Comparison of ENCODE assay signal across 1 cellular context in genomic region chr6:99425647-99426453, GRCh38.
TF ChIP-seq lines count a peak whose summit lies in the region.

No MANE protein-coding gene starts in this region.

TF ChIP-seq in HEK293, 187 proteins besides CTCF, POLR2A, EP300 and RAD21 (continued from another document and continues in another):
- TF ChIP-seq, protein P1, sequence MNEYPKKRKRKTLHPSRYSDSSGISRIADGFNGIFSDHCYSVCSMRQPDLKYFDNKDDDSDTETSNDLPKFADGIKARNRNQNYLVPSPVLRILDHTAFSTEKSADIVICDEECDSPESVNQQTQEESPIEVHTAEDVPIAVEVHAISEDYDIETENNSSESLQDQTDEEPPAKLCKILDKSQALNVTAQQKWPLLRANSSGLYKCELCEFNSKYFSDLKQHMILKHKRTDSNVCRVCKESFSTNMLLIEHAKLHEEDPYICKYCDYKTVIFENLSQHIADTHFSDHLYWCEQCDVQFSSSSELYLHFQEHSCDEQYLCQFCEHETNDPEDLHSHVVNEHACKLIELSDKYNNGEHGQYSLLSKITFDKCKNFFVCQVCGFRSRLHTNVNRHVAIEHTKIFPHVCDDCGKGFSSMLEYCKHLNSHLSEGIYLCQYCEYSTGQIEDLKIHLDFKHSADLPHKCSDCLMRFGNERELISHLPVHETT (tag by site-specific recombination; IDR thresholded peaks at IDR 0.05): peak; percentile 23
- TF ChIP-seq ZNF561 (tag by site-specific recombination; IDR thresholded peaks at IDR 0.05; ENCODE audit: borderline replicate concordance): peak; percentile 53; the same call in 1 of the 2 replicates
- peak; percentile 93 for TF ChIP-seq PRDM10 (tag by site-specific recombination; IDR thresholded peaks at IDR 0.05)
- TF ChIP-seq ZNF23 (tag by site-specific recombination; IDR thresholded peaks at IDR 0.05; ENCODE audit: borderline replicate concordance): no peak
- no peak for TF ChIP-seq ZFP37 (tag by site-specific recombination; IDR thresholded peaks at IDR 0.05)
- TF ChIP-seq ZNF366 (tag by site-specific recombination; conservative IDR thresholded peaks at IDR 0.05): peak; percentile 53; the same call in 1 of the 2 replicates
- TF ChIP-seq ZNF341 (tag by site-specific recombination; IDR thresholded peaks at IDR 0.05; ENCODE audit: low read depth): peak; percentile 69; the same call in 1 of the 2 replicates
- TF ChIP-seq ZBTB20 (tag by site-specific recombination; IDR thresholded peaks at IDR 0.05): peak; percentile 78; the same call in 1 of the 2 replicates
- no peak for TF ChIP-seq ZNF311 (tag by site-specific recombination; IDR thresholded peaks at IDR 0.05; ENCODE audit: borderline replicate concordance)
- TF ChIP-seq ZSCAN18 (tag by site-specific recombination; IDR thresholded peaks at IDR 0.05): no peak
- no peak for TF ChIP-seq ZNF157 (tag by site-specific recombination; IDR thresholded peaks at IDR 0.05)
- TF ChIP-seq BCL11B (tag by site-specific recombination; IDR thresholded peaks at IDR 0.05; ENCODE audit: low read depth): peak; percentile 21; the same call in 1 of the 2 replicates
- peak; percentile 25; the same call in 1 of the 2 replicates for TF ChIP-seq ZNF660 (tag by site-specific recombination; IDR thresholded peaks at IDR 0.05)
- TF ChIP-seq PATZ1 (tag by site-specific recombination; IDR thresholded peaks at IDR 0.05): 0 out of 2 replicates have a peak, but pooled peaks have one; percentile 10
- TF ChIP-seq ZNF394 (tag by site-specific recombination; IDR thresholded peaks at IDR 0.05; ENCODE audit: borderline replicate concordance): 0 out of 2 replicates have a peak, but pooled peaks have one; percentile 46
- TF ChIP-seq ZNF114 (tag by site-specific recombination; IDR thresholded peaks at IDR 0.05): no peak
- TF ChIP-seq ZNF677 (tag by site-specific recombination; IDR thresholded peaks at IDR 0.05): no peak
- 0 out of 2 replicates have a peak, but pooled peaks have one; percentile 12 for TF ChIP-seq PRDM6 (tag by site-specific recombination; IDR thresholded peaks at IDR 0.05)
- no peak for TF ChIP-seq SP2 (tag by site-specific recombination; IDR thresholded peaks at IDR 0.05)
- TF ChIP-seq FEZF1 (tag by site-specific recombination; IDR thresholded peaks at IDR 0.05): 0 out of 2 replicates have a peak, but pooled peaks have one; percentile 28
- TF ChIP-seq KLF16 (tag by site-specific recombination; IDR thresholded peaks at IDR 0.05): no peak
- no peak for TF ChIP-seq ZFP69B (tag by site-specific recombination; IDR thresholded peaks at IDR 0.05)
- peak; percentile 64 for TF ChIP-seq ZEB2 (tag by site-specific recombination; IDR thresholded peaks at IDR 0.05)
- no peak for TF ChIP-seq ZNF202 (tag by site-specific recombination; IDR thresholded peaks at IDR 0.05; ENCODE audit: borderline replicate concordance)
- TF ChIP-seq ZBTB17 (tag by site-specific recombination; IDR thresholded peaks at IDR 0.05): peak; percentile 52; the same call in 1 of the 2 replicates
- TF ChIP-seq ZSCAN30 (tag by site-specific recombination; IDR thresholded peaks at IDR 0.05): peak; percentile 31; the same call in 1 of the 2 replicates
- peak; percentile 55; the same call in 1 of the 2 replicates for TF ChIP-seq ZNF10 (tag by site-specific recombination; IDR thresholded peaks at IDR 0.05)
- TF ChIP-seq, protein P2, sequence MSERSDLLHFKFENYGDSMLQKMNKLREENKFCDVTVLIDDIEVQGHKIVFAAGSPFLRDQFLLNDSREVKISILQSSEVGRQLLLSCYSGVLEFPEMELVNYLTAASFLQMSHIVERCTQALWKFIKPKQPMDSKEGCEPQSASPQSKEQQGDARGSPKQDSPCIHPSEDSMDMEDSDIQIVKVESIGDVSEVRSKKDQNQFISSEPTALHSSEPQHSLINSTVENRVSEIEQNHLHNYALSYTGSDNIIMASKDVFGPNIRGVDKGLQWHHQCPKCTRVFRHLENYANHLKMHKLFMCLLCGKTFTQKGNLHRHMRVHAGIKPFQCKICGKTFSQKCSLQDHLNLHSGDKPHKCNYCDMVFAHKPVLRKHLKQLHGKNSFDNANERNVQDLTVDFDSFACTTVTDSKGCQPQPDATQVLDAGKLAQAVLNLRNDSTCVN (tag by site-specific recombination; optimal IDR thresholded peaks at IDR 0.05): no peak
- no peak for TF ChIP-seq ZFP41 (tag by site-specific recombination; IDR thresholded peaks at IDR 0.05; ENCODE audit: borderline replicate concordance)
- TF ChIP-seq ZNF549 (tag by site-specific recombination; IDR thresholded peaks at IDR 0.05): no peak
- no peak for TF ChIP-seq ZNF610 (tag by site-specific recombination; IDR thresholded peaks at IDR 0.05; ENCODE audit: borderline replicate concordance)
- TF ChIP-seq ZNF362 (tag by site-specific recombination; IDR thresholded peaks at IDR 0.05): no peak
- TF ChIP-seq BCL11A (tag by site-specific recombination; IDR thresholded peaks at IDR 0.05; ENCODE audit: low read depth): peak; percentile 39; the same call in 1 of the 2 replicates
- TF ChIP-seq OSR2 (tag by site-specific recombination; IDR thresholded peaks at IDR 0.05): no peak
- TF ChIP-seq WT1 (tag by site-specific recombination; IDR thresholded peaks at IDR 0.05): no peak
- TF ChIP-seq ZNF518A (tag by site-specific recombination; conservative IDR thresholded peaks at IDR 0.05; ENCODE audit: low read depth): 0 out of 2 replicates have a peak, but pooled peaks have one; percentile 12
- TF ChIP-seq ZNF548 (tag by site-specific recombination; IDR thresholded peaks at IDR 0.05): no peak
- TF ChIP-seq KLF1 (tag by site-specific recombination; IDR thresholded peaks at IDR 0.05): no peak
- TF ChIP-seq ZNF654 (tag by site-specific recombination; IDR thresholded peaks at IDR 0.05; ENCODE audit: low read depth): peak; percentile 43
- no peak for TF ChIP-seq ZNF133 (tag by site-specific recombination; IDR thresholded peaks at IDR 0.05)
- 0 out of 2 replicates have a peak, but pooled peaks have one; percentile 5 for TF ChIP-seq ZNF629 (tag by site-specific recombination; IDR thresholded peaks at IDR 0.05)
- TF ChIP-seq ZNF404 (tag by site-specific recombination; IDR thresholded peaks at IDR 0.05): no peak
- TF ChIP-seq ZNF777 (tag by site-specific recombination; IDR thresholded peaks at IDR 0.05; ENCODE audit: borderline replicate concordance): no peak
- TF ChIP-seq ZFP3 (tag by site-specific recombination; IDR thresholded peaks at IDR 0.05; ENCODE audit: low read depth): no peak
- peak; percentile 69; the same call in 1 of the 2 replicates for TF ChIP-seq ZNF600 (tag by site-specific recombination; IDR thresholded peaks at IDR 0.05)
- peak; percentile 5; the same call in 1 of the 2 replicates for TF ChIP-seq ZNF623 (tag by site-specific recombination; IDR thresholded peaks at IDR 0.05)
- no peak for TF ChIP-seq ZNF514 (tag by site-specific recombination; IDR thresholded peaks at IDR 0.05)
- TF ChIP-seq ZIC2 (tag by site-specific recombination; IDR thresholded peaks at IDR 0.05): peak; percentile 36
- peak; percentile 47 for TF ChIP-seq ZNF335 (tag by site-specific recombination; conservative IDR thresholded peaks at IDR 0.05)
